Comparison of ENCODE assay signal across 20 cellular contexts in genomic region chr9:95499847-95500246, GRCh38. TPM values are rescaled to one million over a fixed set of nuclear protein-coding genes. Genes with fewer than 3 reads are reported as not detected.
DNase-seq lines count a peak whose midpoint lies in the region; ATAC-seq and TF ChIP-seq lines count a peak whose summit lies in the region.
"Had no signal": no experiment of that assay in that cellular context is flagged by ENCODE, and none has a peak within 500 bp of the region (broad histone marks: within the 10 kb centered on the region; RNA-seq: fewer than 3 reads in every experiment).

No MANE protein-coding gene starts in this region.

- H3K4me3 ChIP-seq in SK-N-MC (no peak overlapping the region), stomach (no peak overlapping the region), brain microvascular endothelial cell (ENCODE audit: low read depth, low read length) (no peak overlapping the region)
- H3K4me3 ChIP-seq: dorsolateral prefrontal cortex, left ventricle myocardium inferior, tibial nerve had no signal

- TF ChIP-seq CTCF in stomach (IDR thresholded peaks at IDR 0.05) (no peak), brain microvascular endothelial cell (IDR thresholded peaks at IDR 0.05; ENCODE audit: low read depth, low read length, missing control alignments) (no peak)

- TF ChIP-seq EP300 in Ishikawa (IDR thresholded peaks at IDR 0.05; ENCODE audit: borderline replicate concordance) (no peak), stomach (IDR thresholded peaks at IDR 0.05) (no peak)

- no peak overlapping the region for H3K9ac ChIP-seq in SK-N-MC (ENCODE audit: insufficient read length)

- no peak for TF ChIP-seq POLR2A in stomach (IDR thresholded peaks at IDR 0.05)

- no peak for TF ChIP-seq RAD21 in Ishikawa (IDR thresholded peaks at IDR 0.05; ENCODE audit: low read depth)

- peak overlapping the region; percentile 63; the same call in 1 of the 2 replicates for H3K27ac ChIP-seq in SK-N-MC
- H3K27ac ChIP-seq in stomach: peak overlapping the region in 4 of 5 donors; percentile 20 to 63 (median 40)
- H3K27ac ChIP-seq in brain microvascular endothelial cell: no peak overlapping the region
- H3K27ac ChIP-seq: epithelial cell of prostate, left ventricle myocardium inferior had no signal

- peaks cover 35 to 91% (median 58%) of the 10 kb centered on the region in 4 donors for H3K4me1 ChIP-seq in stomach

- in situ Hi-C loops in brain microvascular endothelial cell (cut with HindIII; ENCODE audit: low pct_ligation_motif_present, low sequenced_read_pairs): no loop called here

- WGBS in stomach, 5 donors: 40 to 56% (median 41%) methylated on average over 9 of the region's 9 CpGs

- DNase-seq in SK-N-MC (ENCODE audit: low read depth, low spot score) (no peak), fibroblast of peridontal ligament (ENCODE audit: extremely low read depth) (peak; percentile 72), stomach (peak; percentile 46), brain microvascular endothelial cell (no peak), D341Med (ENCODE audit: low spot score) (no peak)
- DNase-seq: activated CD8-positive, alpha-beta memory T cell treated with anti-CD3 and anti-CD28 coated beads for 24 hours; activated T-cell treated with anti-CD3 and anti-CD28 coated beads, Interleukin-2, amount 50 U/mL, for 72 hours; dorsolateral prefrontal cortex; Karpas-422; left ventricle myocardium inferior; NCI-H1105 treated with DMSO at 0.1 percent for 48 hours; NCI-H524; right cardiac atrium; stimulated activated naive CD4-positive, alpha-beta T cell; T-helper 9 cell had no signal

- H3K9me3 ChIP-seq in SK-N-MC (ENCODE audit: low read depth, low read length): no peaks in the 10 kb centered on the region
- no peaks in the 10 kb centered on the region for H3K9me3 ChIP-seq in stomach
- H3K9me3 ChIP-seq: left ventricle myocardium inferior, tibial nerve had no signal

- no peak for ATAC-seq in HG03108 (IDR thresholded peaks at IDR 0.05; ENCODE audit: unreplicated experiment)
- ATAC-seq: activated CD4-positive, CD25-positive, alpha-beta regulatory T cell treated with anti-CD3 and anti-CD28 coated beads, Interleukin-2, amount 50 U/mL, for 24 hours; activated T-cell treated with anti-CD3 and anti-CD28 coated beads, Interleukin-2, amount 50 U/mL, for 72 hours; right cardiac atrium had no signal

- intact Hi-C loops in stomach (cut with DNase I; ENCODE audit: low total_unique reads): no loop called here

- H3K27me3 ChIP-seq in stomach (no peaks in the 10 kb centered on the region), brain microvascular endothelial cell (replicated peaks) (no peaks in the 10 kb centered on the region)
- H3K27me3 ChIP-seq: dorsolateral prefrontal cortex, tibial nerve had no signal

- H3K36me3 ChIP-seq in SK-N-MC (ENCODE audit: insufficient read depth, low read length) (peaks cover 5% of the 10 kb centered on the region), stomach (peaks cover 0 to 5% (median 0%) of the 10 kb centered on the region in 4 donors), brain microvascular endothelial cell (replicated peaks) (no peaks in the 10 kb centered on the region)
- H3K36me3 ChIP-seq: left ventricle myocardium inferior had no signal

TF ChIP-seq in Ishikawa, 13 proteins besides CTCF, POLR2A, EP300 and RAD21:
- TF ChIP-seq FOXM1 (IDR thresholded peaks at IDR 0.05; ENCODE audit: borderline replicate concordance, low read depth) (no peak), REST (IDR thresholded peaks at IDR 0.05; ENCODE audit: low read depth) (peak; percentile 55), EGR1 (IDR thresholded peaks at IDR 0.05) (no peak)

RNA-seq across cellular contexts. Expression of gene PTCH1, which starts 16.9 kb away (rescaled TPM):
- 10 to 100 TPM; 20.6 to 53.3 (median 28.0) TPM for total RNA-seq in stomach
- 1 to 10 TPM; 3.9 to 9.3 (median 8.6) TPM for polyA plus RNA-seq in stomach

Comparison
In these comparisons a context has a peak if more than half of its experiments do, and no peak if none do; other contexts are left out.
1. DNase-seq: peak in fibroblast of peridontal ligament (single experiment) and stomach (single experiment); none in SK-N-MC (single experiment), brain microvascular endothelial cell (single experiment) and D341Med (single experiment).